1 cellular context compared by ENCODE assay signal in the genomic region with DNA sequence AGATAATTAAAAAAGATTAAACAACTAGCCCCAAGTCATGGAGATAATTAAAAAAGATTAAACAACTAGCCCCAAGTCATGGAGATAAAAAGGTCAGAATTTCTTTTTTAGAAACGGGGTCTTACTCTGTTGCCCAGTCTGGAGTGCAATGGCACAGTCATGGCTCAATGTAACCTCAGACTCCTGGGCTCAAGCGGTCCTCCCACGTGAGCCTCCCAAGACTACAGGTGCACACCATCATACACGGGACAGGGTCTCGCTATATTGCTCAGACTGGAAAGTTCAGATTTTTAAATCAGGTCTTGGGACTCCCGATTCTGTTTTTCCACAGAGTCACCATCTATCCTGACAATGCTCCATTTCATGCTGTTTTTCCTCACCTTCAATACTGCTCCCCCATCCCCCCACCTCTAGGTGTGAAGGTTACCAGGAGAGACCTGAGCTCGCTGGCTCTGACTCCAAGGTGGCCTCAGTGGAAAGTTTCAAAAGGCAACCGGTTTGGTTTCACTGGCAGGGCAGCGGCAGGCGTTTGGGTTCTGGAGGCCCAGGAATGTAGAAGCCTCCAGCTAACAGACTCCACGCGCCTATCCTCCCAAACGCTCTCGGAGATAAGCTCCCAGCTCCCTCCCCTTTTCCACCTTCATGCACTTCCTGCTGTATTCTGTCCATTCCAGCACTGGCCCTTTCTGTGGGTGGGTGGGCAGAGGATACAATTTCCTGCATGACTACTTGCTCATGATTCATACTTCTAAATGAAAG.
TF ChIP-seq lines count a peak whose summit lies in the region.

No MANE protein-coding gene starts in this region.

TF ChIP-seq in GM23338, 12 proteins besides CTCF, POLR2A, EP300 and RAD21 (continued from another document):
- TF ChIP-seq, protein P1, sequence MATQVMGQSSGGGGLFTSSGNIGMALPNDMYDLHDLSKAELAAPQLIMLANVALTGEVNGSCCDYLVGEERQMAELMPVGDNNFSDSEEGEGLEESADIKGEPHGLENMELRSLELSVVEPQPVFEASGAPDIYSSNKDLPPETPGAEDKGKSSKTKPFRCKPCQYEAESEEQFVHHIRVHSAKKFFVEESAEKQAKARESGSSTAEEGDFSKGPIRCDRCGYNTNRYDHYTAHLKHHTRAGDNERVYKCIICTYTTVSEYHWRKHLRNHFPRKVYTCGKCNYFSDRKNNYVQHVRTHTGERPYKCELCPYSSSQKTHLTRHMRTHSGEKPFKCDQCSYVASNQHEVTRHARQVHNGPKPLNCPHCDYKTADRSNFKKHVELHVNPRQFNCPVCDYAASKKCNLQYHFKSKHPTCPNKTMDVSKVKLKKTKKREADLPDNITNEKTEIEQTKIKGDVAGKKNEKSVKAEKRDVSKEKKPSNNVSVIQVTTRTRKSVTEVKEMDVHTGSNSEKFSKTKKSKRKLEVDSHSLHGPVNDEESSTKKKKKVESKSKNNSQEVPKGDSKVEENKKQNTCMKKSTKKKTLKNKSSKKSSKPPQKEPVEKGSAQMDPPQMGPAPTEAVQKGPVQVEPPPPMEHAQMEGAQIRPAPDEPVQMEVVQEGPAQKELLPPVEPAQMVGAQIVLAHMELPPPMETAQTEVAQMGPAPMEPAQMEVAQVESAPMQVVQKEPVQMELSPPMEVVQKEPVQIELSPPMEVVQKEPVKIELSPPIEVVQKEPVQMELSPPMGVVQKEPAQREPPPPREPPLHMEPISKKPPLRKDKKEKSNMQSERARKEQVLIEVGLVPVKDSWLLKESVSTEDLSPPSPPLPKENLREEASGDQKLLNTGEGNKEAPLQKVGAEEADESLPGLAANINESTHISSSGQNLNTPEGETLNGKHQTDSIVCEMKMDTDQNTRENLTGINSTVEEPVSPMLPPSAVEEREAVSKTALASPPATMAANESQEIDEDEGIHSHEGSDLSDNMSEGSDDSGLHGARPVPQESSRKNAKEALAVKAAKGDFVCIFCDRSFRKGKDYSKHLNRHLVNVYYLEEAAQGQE (IDR thresholded peaks at IDR 0.05; ENCODE audit: unreplicated experiment): no peak
- TF ChIP-seq POLR2AphosphoS5 (IDR thresholded peaks at IDR 0.05; ENCODE audit: low read depth): no peak
